Comparison of ENCODE assay signal across 1 cellular context in the genomic region with DNA sequence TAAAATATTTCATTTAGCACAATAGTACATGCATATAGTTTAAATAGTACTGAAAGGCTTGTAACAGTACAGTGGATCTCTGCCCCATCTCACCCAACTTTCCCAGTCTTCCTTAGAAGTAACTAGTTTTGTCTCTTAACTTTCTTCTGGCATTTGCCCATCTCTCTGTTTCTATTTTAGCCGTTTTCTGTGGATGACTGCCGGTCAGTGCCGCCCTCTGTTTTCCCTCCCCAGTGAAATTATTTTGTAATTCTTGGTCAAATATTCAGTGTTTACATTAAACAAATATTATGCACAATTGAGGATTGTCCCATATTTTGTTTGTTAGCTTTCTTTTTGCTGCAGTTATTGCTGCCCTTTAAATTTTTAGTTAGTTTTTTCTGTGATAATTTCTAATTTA.
TF ChIP-seq lines count a peak whose summit lies in the region.

No MANE protein-coding gene starts in this region.

TF ChIP-seq in A549, 52 proteins besides CTCF, POLR2A, EP300 and RAD21:
- TF ChIP-seq, protein P1, sequence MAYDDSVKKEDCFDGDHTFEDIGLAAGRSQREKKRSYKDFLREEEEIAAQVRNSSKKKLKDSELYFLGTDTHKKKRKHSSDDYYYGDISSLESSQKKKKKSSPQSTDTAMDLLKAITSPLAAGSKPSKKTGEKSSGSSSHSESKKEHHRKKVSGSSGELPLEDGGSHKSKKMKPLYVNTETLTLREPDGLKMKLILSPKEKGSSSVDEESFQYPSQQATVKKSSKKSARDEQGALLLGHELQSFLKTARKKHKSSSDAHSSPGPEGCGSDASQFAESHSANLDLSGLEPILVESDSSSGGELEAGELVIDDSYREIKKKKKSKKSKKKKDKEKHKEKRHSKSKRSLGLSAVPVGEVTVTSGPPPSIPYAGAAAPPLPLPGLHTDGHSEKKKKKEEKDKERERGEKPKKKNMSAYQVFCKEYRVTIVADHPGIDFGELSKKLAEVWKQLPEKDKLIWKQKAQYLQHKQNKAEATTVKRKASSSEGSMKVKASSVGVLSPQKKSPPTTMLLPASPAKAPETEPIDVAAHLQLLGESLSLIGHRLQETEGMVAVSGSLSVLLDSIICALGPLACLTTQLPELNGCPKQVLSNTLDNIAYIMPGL (CRISPR knock-in tag; IDR thresholded peaks at IDR 0.05; ENCODE audit: borderline replicate concordance): no peak
